ENCODE assay signal across 25 cellular contexts in genomic region chr1:39729030-39729429, GRCh38. TPM values are rescaled to one million over a fixed set of nuclear protein-coding genes. Genes with fewer than 3 reads are reported as not detected.
A peak's percentile ranks its signal among the peaks of the same experiment; 100 is the strongest.
DNase-seq lines count a peak whose midpoint lies in the region; ATAC-seq, FAIRE-seq and TF ChIP-seq lines count a peak whose summit lies in the region.
"Had no signal": no experiment of that assay in that cellular context is flagged by ENCODE, and none has a peak within 500 bp of the region (broad histone marks: within the 10 kb centered on the region; RNA-seq: fewer than 3 reads in every experiment).

No MANE protein-coding gene starts in this region.

- no peak for TF ChIP-seq CTCF in lung (IDR thresholded peaks at IDR 0.05; ENCODE audit: control extremely low read depth, extremely low read depth)
- TF ChIP-seq CTCF in lower lobe of right lung (IDR thresholded peaks at IDR 0.05), result no peak

- H3K27me3 ChIP-seq in lung (ENCODE audit: control insufficient read depth, insufficient read depth) (no peaks in the 10 kb centered on the region), lower lobe of right lung (ENCODE audit: low read depth) (peaks cover 41% of the 10 kb centered on the region)
- H3K27me3 ChIP-seq: testis had no signal

- no peaks in the 10 kb centered on the region for H3K9me3 ChIP-seq in lung (ENCODE audit: control insufficient read depth in 2 of 2, insufficient read depth in 1 of 2, low read length in 1 of 2)
- no peaks in the 10 kb centered on the region for H3K9me3 ChIP-seq in lower lobe of right lung
- H3K9me3 ChIP-seq: gastroesophageal sphincter, neutrophil, spleen, testis had no signal

- H3K36me3 ChIP-seq in lung (ENCODE audit: control insufficient read depth in 2 of 2, insufficient read depth in 2 of 2, low read length in 2 of 2) (no peaks in the 10 kb centered on the region), lower lobe of right lung (no peaks in the 10 kb centered on the region)
- H3K36me3 ChIP-seq: gastroesophageal sphincter, neutrophil, spleen had no signal

- no peak for ATAC-seq in lung (ENCODE audit: insufficient read depth, low FRiP score)
- no peak for ATAC-seq in lower lobe of right lung
- ATAC-seq in HG02642 (IDR thresholded peaks at IDR 0.05; ENCODE audit: poor library complexity, unreplicated experiment), result no peak
- ATAC-seq: gastroesophageal sphincter, GM12878, Right ventricle myocardium inferior had no signal

- DNase-seq in AG08395 (ENCODE audit: low spot score) (peak; percentile 40), HTR-8/SVneo (ENCODE audit: insufficient read length, low spot score) (peak; percentile 8), astrocyte of the hippocampus (ENCODE audit: low read depth, low spot score) (peak; percentile 52), lung (ENCODE audit: low spot score) (peak; percentile 14), lower lobe of right lung (no peak), foreskin melanocyte (no peak), hypothalamus (lab: John Stamatoyannopoulos, UW) (no peak)
- DNase-seq: activated CD4-positive, alpha-beta T cell treated with anti-CD3 and anti-CD28 coated beads for 48 hours; activated naive CD4-positive, alpha-beta T cell treated with Interleukin-2 at 50 U/mL for 16 hours; CD4-positive, alpha-beta T cell; DMS153; GF-D8; NCI-H187 treated with DMSO at 0.1 percent for 48 hours; spleen; testis had no signal

- peaks cover 0 to 3% of the 10 kb centered on the region in 2 donors for H3K4me1 ChIP-seq in lung (ENCODE audit: control insufficient read depth in 2 of 2, insufficient read depth in 2 of 2, low read length in 2 of 2)
- no peaks in the 10 kb centered on the region for H3K4me1 ChIP-seq in lower lobe of right lung
- H3K4me1 ChIP-seq: spleen, testis had no signal

- H3K4me3 ChIP-seq in lung (no peak overlapping the region), lower lobe of right lung (no peak overlapping the region)
- H3K4me3 ChIP-seq: gastroesophageal sphincter, GM12878, spleen had no signal

- H3K27ac ChIP-seq in lung (ENCODE audit: low read depth in 1 of 2, low read length in 1 of 2) (no peak overlapping the region), lower lobe of right lung (no peak overlapping the region)
- H3K27ac ChIP-seq: gastroesophageal sphincter, neutrophil, spleen, testis had no signal

- 66 to 68% methylated on average over 3 of the region's 3 CpGs for WGBS in lung, 2 donors

- no peak for FAIRE-seq in HTR-8/SVneo (lab: Jason Lieb, UNC)
- FAIRE-seq: colon, GM12878, GM19239, H1 had no signal

- intact Hi-C loops in lower lobe of right lung (cut with DNase I), result no loop called here

RNA-seq across cellular contexts. Expression of gene PPIE, which starts 9.7 kb away (rescaled TPM):
- total RNA-seq in lung, result 10 to 100 TPM; 30.5 to 55.5 TPM
- 10 to 100 TPM; 40.9 to 47.6 TPM for polyA plus RNA-seq in lung
- total RNA-seq in lower lobe of right lung, result 34.6 TPM

RNA-seq across cellular contexts. Expression of gene HPCAL4, which starts 37.8 kb away (rescaled TPM):
- under 1 TPM; 0.18 to 0.43 TPM for total RNA-seq in lung
- under 1 TPM; 0.08 to 0.16 TPM for polyA plus RNA-seq in lung
- 0.41 TPM for total RNA-seq in lower lobe of right lung

RNA-seq across cellular contexts. Expression of gene OXCT2, which starts 42.1 kb away (rescaled TPM):
- total RNA-seq in lung (under 1 TPM; 0.17 to 0.95 TPM), lower lobe of right lung (0.47 TPM)
- under 1 TPM; 0.43 to 0.53 TPM for polyA plus RNA-seq in lung
- total RNA-seq: CD4-positive, alpha-beta T cell had no signal

RNA-seq across cellular contexts. Expression of gene NT5C1A, which starts 57.1 kb away (rescaled TPM):
- total RNA-seq in lung (not detected), lower lobe of right lung (not detected)
- polyA plus RNA-seq in lung, result not detected
- total RNA-seq: H1, NCI-H460 had no signal
- polyA plus RNA-seq: H1, IgD-negative memory B cell, spleen had no signal

RNA-seq across cellular contexts. Expression of gene BMP8B, which starts 59.6 kb away (rescaled TPM):
- 1 to 10 TPM; 1.0 to 4.9 TPM for total RNA-seq in lung
- polyA plus RNA-seq in lung, result under 1 TPM; 0.63 to 0.77 TPM
- total RNA-seq in lower lobe of right lung, result 1.7 TPM

Comparison
In these comparisons a context has a peak if more than half of its experiments do, and no peak if none do; other contexts are left out.
1. DNase-seq: peak in AG08395 (single experiment), HTR-8/SVneo (single experiment), astrocyte of the hippocampus (single experiment) and lung (single experiment); none in lower lobe of right lung (single experiment), foreskin melanocyte (single experiment) and hypothalamus (0 of 51).